Comparison of ENCODE assay signal across 9 cellular contexts in the genomic region with DNA sequence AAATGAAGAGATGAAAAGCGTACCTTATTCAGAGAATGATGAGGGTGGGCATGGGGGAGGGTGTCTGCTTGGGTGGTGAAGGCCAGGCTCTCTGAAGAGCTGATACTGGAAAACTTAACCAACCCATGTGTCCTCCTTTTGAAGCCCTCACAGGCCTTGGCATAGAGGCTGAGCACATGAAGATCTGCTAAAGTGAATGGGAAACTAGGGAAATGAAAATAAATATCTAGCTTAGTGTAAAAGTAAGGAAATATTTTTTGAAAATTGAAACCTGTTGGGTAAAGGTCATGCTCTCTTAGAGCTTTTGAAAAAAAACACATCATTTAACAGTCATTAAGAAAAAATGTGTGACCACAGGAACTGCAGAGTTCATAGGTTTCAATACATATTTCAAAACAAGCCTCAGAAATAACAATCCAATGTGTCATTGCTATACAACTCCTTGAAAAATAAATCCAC. TPM values are rescaled to one million over a fixed set of nuclear protein-coding genes. Genes with fewer than 3 reads are reported as not detected.
DNase-seq lines count a peak whose midpoint lies in the region; ATAC-seq and TF ChIP-seq lines count a peak whose summit lies in the region.
"Had no signal": no experiment of that assay in that cellular context is flagged by ENCODE, and none has a peak within 500 bp of the region (broad histone marks: within the 10 kb centered on the region; RNA-seq: fewer than 3 reads in every experiment).

No MANE protein-coding gene starts in this region.

- H3K36me3 Mint-ChIP-seq in chondrocyte (ENCODE audit: low read depth) (no peaks in the 10 kb centered on the region), immature natural killer cell (no peaks in the 10 kb centered on the region)
- no peaks in the 10 kb centered on the region for H3K36me3 Mint-ChIP-seq in activated CD4-positive, alpha-beta T cell treated with anti-CD3 and anti-CD28 coated beads, Interleukin-2, amount 10 ng/mL, durations not matched to agents 7 days and 5 days (ENCODE audit: low read depth)

- CTCF ChIA-PET in activated CD4-positive, alpha-beta T cell treated with anti-CD3 and anti-CD28 coated beads, Interleukin-2, amount 10 ng/mL, durations not matched to agents 7 days and 5 days (lab: Charles Lee), result no interaction called here

- peaks cover 18% of the 10 kb centered on the region for H3K4me1 Mint-ChIP-seq in chondrocyte (ENCODE audit: low read depth)
- no peaks in the 10 kb centered on the region for H3K4me1 Mint-ChIP-seq in activated CD4-positive, alpha-beta T cell treated with anti-CD3 and anti-CD28 coated beads, Interleukin-2, amount 10 ng/mL, durations not matched to agents 7 days and 5 days
- H3K4me1 Mint-ChIP-seq in immature natural killer cell, result no peaks in the 10 kb centered on the region

- DNase-seq in A172 (ENCODE audit: low spot score) (peak; percentile 90), chondrocyte (ENCODE audit: low spot score) (no peak), NCI-H510A treated with DMSO at 0.1 percent for 48 hours (lab: John Stamatoyannopoulos, UW) (no peak), immature natural killer cell (no peak)
- DNase-seq in activated CD4-positive, alpha-beta T cell treated with anti-CD3 and anti-CD28 coated beads, Interleukin-2, amount 10 ng/mL, durations not matched to agents 7 days and 5 days, result no peak
- no peak for DNase-seq in activated CD4-positive, CD25-positive, alpha-beta regulatory T cell treated with anti-CD3 and anti-CD28 coated beads, Interleukin-2, amount 50 U/mL, for 72 hours
- DNase-seq: transverse colon had no signal

- H3K27me3 Mint-ChIP-seq in chondrocyte (ENCODE audit: low read depth) (no peaks in the 10 kb centered on the region), immature natural killer cell (ENCODE audit: low read depth in 3 of 3) (no peaks in the 10 kb centered on the region)
- H3K27me3 Mint-ChIP-seq in activated CD4-positive, alpha-beta T cell treated with anti-CD3 and anti-CD28 coated beads, Interleukin-2, amount 10 ng/mL, durations not matched to agents 7 days and 5 days, result peaks cover 3% of the 10 kb centered on the region

- no peak for TF ChIP-seq CTCF in chondrocyte (IDR thresholded peaks at IDR 0.05)

- ATAC-seq in GM19328 (IDR thresholded peaks at IDR 0.05; ENCODE audit: unreplicated experiment) (peak; percentile 53), HG03439 (IDR thresholded peaks at IDR 0.05; ENCODE audit: unreplicated experiment) (peak; percentile 85)

- H3K27ac Mint-ChIP-seq in chondrocyte (ENCODE audit: unreplicated experiment), result peak overlapping the region; percentile 52
- no peak overlapping the region for H3K27ac Mint-ChIP-seq in activated CD4-positive, alpha-beta T cell treated with anti-CD3 and anti-CD28 coated beads, Interleukin-2, amount 10 ng/mL, durations not matched to agents 7 days and 5 days
- no peak overlapping the region for H3K27ac Mint-ChIP-seq in immature natural killer cell

- H3K4me3 Mint-ChIP-seq in chondrocyte (ENCODE audit: unreplicated experiment) (no peak overlapping the region), immature natural killer cell (no peak overlapping the region)
- no peak overlapping the region for H3K4me3 Mint-ChIP-seq in activated CD4-positive, alpha-beta T cell treated with anti-CD3 and anti-CD28 coated beads, Interleukin-2, amount 10 ng/mL, durations not matched to agents 7 days and 5 days

- H3K9me3 Mint-ChIP-seq in chondrocyte (ENCODE audit: low read depth) (no peaks in the 10 kb centered on the region), immature natural killer cell (no peaks in the 10 kb centered on the region)
- no peaks in the 10 kb centered on the region for H3K9me3 Mint-ChIP-seq in activated CD4-positive, alpha-beta T cell treated with anti-CD3 and anti-CD28 coated beads, Interleukin-2, amount 10 ng/mL, durations not matched to agents 7 days and 5 days

- POLR2A ChIA-PET in activated CD4-positive, alpha-beta T cell treated with anti-CD3 and anti-CD28 coated beads, Interleukin-2, amount 10 ng/mL, durations not matched to agents 7 days and 5 days (lab: Charles Lee), result interaction anchor here (0.6 kb wide), 1 partner anchor 324 kb away, joined by 3 read pairs; no protein-coding TSS in a partner anchor

RNA-seq across cellular contexts. Expression of a gene that starts 40.5 kb away (rescaled TPM):
- 13.5 and 16.5 TPM in 2 replicates for total RNA-seq in A172 (2014; rRNA removed; shearing (Covaris generic))
- 7.2 to 11.5 TPM (median 10.0 TPM) in 3 replicates for total RNA-seq in chondrocyte
- total RNA-seq in activated CD4-positive, alpha-beta T cell treated with anti-CD3 and anti-CD28 coated beads, Interleukin-2, amount 10 ng/mL, durations not matched to agents 7 days and 5 days, result 1 to 10 TPM; 3.5 to 5.5 TPM
- polyA plus RNA-seq in immature natural killer cell, result 1 to 10 TPM in 2 of 3 donors, not detected in 1; 4.7 to 7.2 TPM
